Comparison of ENCODE assay signal across 17 cellular contexts in genomic region chr3:169354774-169355501, GRCh38.
DNase-seq lines count a peak whose midpoint lies in the region; TF ChIP-seq lines count a peak whose summit lies in the region.
"Had no signal": no experiment of that assay in that cellular context is flagged by ENCODE, and none has a peak within 500 bp of the region (broad histone marks: within the 10 kb centered on the region; RNA-seq: fewer than 3 reads in every experiment).

No MANE protein-coding gene starts in this region.

- no peaks in the 10 kb centered on the region for H3K36me3 Mint-ChIP-seq in neural crest cell (ENCODE audit: low read depth)

- H3K27me3 Mint-ChIP-seq in neural crest cell (ENCODE audit: low read depth), result peaks cover 23% of the 10 kb centered on the region

- peaks cover 29% of the 10 kb centered on the region for H3K4me1 Mint-ChIP-seq in neural crest cell

- no peaks in the 10 kb centered on the region for H3K9me3 Mint-ChIP-seq in neural crest cell
- H3K9me3 Mint-ChIP-seq: activated T-cell treated with anti-CD3 and anti-CD28 coated beads, Interleukin-2, amount 50 U/mL, for 4 hours; T-helper 1 cell treated with Interleukin-12 subunit alpha and Interleukin-12 subunit beta and Interleukin-4 antibody, amounts not matched to agents 30 μg/mL and 1 μg/mL, for 36 hours had no signal

- H3K4me3 ChIP-seq in coronary artery (no peak overlapping the region), right atrium auricular region (no peak overlapping the region)
- H3K4me3 ChIP-seq: heart left ventricle, Peyer's patch, thoracic aorta had no signal

- H3K4me1 ChIP-seq in right atrium auricular region, result no peaks in the 10 kb centered on the region
- H3K4me1 ChIP-seq: Peyer's patch had no signal

- H3K9me3 ChIP-seq in right atrium auricular region, result no peaks in the 10 kb centered on the region
- H3K9me3 ChIP-seq: heart left ventricle, Peyer's patch, thoracic aorta had no signal

- peak overlapping the region; percentile 38 for H3K4me3 Mint-ChIP-seq in neural crest cell
- H3K4me3 Mint-ChIP-seq: activated T-cell treated with anti-CD3 and anti-CD28 coated beads, Interleukin-2, amount 50 U/mL, for 4 hours; T-helper 1 cell treated with Interleukin-12 subunit alpha and Interleukin-12 subunit beta and Interleukin-4 antibody, amounts not matched to agents 30 μg/mL and 1 μg/mL, for 36 hours had no signal

- H3K27ac Mint-ChIP-seq in neural crest cell (ENCODE audit: unreplicated experiment), result no peak overlapping the region
- H3K27ac Mint-ChIP-seq: T-helper 1 cell treated with Interleukin-12 subunit alpha and Interleukin-12 subunit beta and Interleukin-4 antibody, amounts not matched to agents 30 μg/mL and 1 μg/mL, for 36 hours had no signal

- H3K27ac ChIP-seq in coronary artery (no peak overlapping the region), right atrium auricular region (no peak overlapping the region)
- H3K27ac ChIP-seq: heart left ventricle, Peyer's patch, thoracic aorta had no signal

- DNase-seq in NCI-H1092 (lab: John Stamatoyannopoulos, UW) (peak; percentile 96), NCI-H2107 (lab: John Stamatoyannopoulos, UW) (peak; percentile 98), SK-N-DZ (ENCODE audit: low spot score) (peak; percentile 96), neural crest cell (ENCODE audit: low read depth, low spot score) (no peak), SIG-M5 (lab: John Stamatoyannopoulos, UW) (no peak), T1000 (lab: John Stamatoyannopoulos, UW) (no peak), coronary artery (ENCODE audit: low spot score) (no peak), right atrium auricular region (ENCODE audit: low spot score) (no peak)
- DNase-seq: activated CD4-positive, alpha-beta T cell treated with anti-CD3 and anti-CD28 coated beads for 4 hours; activated T-cell treated with anti-CD3 and anti-CD28 coated beads, Interleukin-2, amount 50 U/mL, for 4 hours; HCEC 1CT; heart left ventricle; kidney; NCI-H226; Peyer's patch had no signal

- H3K27me3 ChIP-seq in right atrium auricular region, result no peaks in the 10 kb centered on the region
- H3K27me3 ChIP-seq: Peyer's patch had no signal

- TF ChIP-seq CTCF in neural crest cell (conservative IDR thresholded peaks at IDR 0.05), result no peak
- no peak for TF ChIP-seq CTCF in coronary artery (IDR thresholded peaks at IDR 0.05)
- no peak for TF ChIP-seq CTCF in right atrium auricular region (IDR thresholded peaks at IDR 0.05)

- no peaks in the 10 kb centered on the region for H3K36me3 ChIP-seq in right atrium auricular region
- H3K36me3 ChIP-seq: heart left ventricle, Peyer's patch, thoracic aorta had no signal

Comparison
In these comparisons a context has a peak if more than half of its experiments do, and no peak if none do; other contexts are left out.
1. DNase-seq: peak in NCI-H1092 (single experiment), NCI-H2107 (single experiment) and SK-N-DZ (single experiment); none in neural crest cell (single experiment), SIG-M5 (single experiment), T1000 (single experiment), coronary artery (single experiment) and right atrium auricular region (single experiment).